In genomic region chr7:36607741-36608140, GRCh38 we compare ENCODE assay signal across 17 cellular contexts.
DNase-seq lines count a peak whose midpoint lies in the region; ATAC-seq and TF ChIP-seq lines count a peak whose summit lies in the region.
"Had no signal": no experiment of that assay in that cellular context is flagged by ENCODE, and none has a peak within 500 bp of the region (broad histone marks: within the 10 kb centered on the region; RNA-seq: fewer than 3 reads in every experiment).

No MANE protein-coding gene starts in this region.

- CTCF ChIA-PET in Calu3 (lab: Charles Lee): no interaction called here

- TF ChIP-seq POLR2A in heart left ventricle (IDR thresholded peaks at IDR 0.05) (no peak), suprapubic skin (IDR thresholded peaks at IDR 0.05) (no peak)

- peaks cover 6% of the 10 kb centered on the region for H3K36me3 Mint-ChIP-seq in T-helper 1 cell treated with Interleukin-12 subunit alpha and Interleukin-12 subunit beta and Interleukin-4 antibody, amounts not matched to agents 30 μg/mL and 1 μg/mL, for 36 hours (ENCODE audit: low read depth)
- no peaks in the 10 kb centered on the region for H3K36me3 Mint-ChIP-seq in Calu3 (ENCODE audit: insufficient read depth, unreplicated experiment)

- ATAC-seq in lower lobe of right lung (peak; percentile 95 to 97), upper lobe of right lung (peak; percentile 96), heart left ventricle (no peak)
- ATAC-seq: body of pancreas, PC-3 had no signal

- H3K4me1 Mint-ChIP-seq in T-helper 1 cell treated with Interleukin-12 subunit alpha and Interleukin-12 subunit beta and Interleukin-4 antibody, amounts not matched to agents 30 μg/mL and 1 μg/mL, for 36 hours (ENCODE audit: low read depth): peaks cover 21% of the 10 kb centered on the region
- peaks cover 16% of the 10 kb centered on the region for H3K4me1 Mint-ChIP-seq in Calu3 (ENCODE audit: low read depth, unreplicated experiment)

- no peak for TF ChIP-seq EP300 in suprapubic skin (IDR thresholded peaks at IDR 0.05)

- H3K4me3 Mint-ChIP-seq in T-helper 1 cell treated with Interleukin-12 subunit alpha and Interleukin-12 subunit beta and Interleukin-4 antibody, amounts not matched to agents 30 μg/mL and 1 μg/mL, for 36 hours: no peak overlapping the region
- no peak overlapping the region for H3K4me3 Mint-ChIP-seq in Calu3 (ENCODE audit: low read depth, unreplicated experiment)
- H3K4me3 Mint-ChIP-seq: activated CD4-positive, alpha-beta T cell treated with anti-CD3 and anti-CD28 coated beads, Interleukin-2, amount 10 ng/mL, durations not matched to agents 7 days and 5 days had no signal

- no peaks in the 10 kb centered on the region for H3K36me3 ChIP-seq in lower lobe of right lung
- H3K36me3 ChIP-seq in upper lobe of right lung: no peaks in the 10 kb centered on the region
- peaks cover 0 to 28% (median 0%) of the 10 kb centered on the region in 9 donors for H3K36me3 ChIP-seq in heart left ventricle
- H3K36me3 ChIP-seq in suprapubic skin: no peaks in the 10 kb centered on the region
- H3K36me3 ChIP-seq: left ventricle myocardium inferior had no signal

- no peak for TF ChIP-seq CTCF in lower lobe of right lung (IDR thresholded peaks at IDR 0.05)
- TF ChIP-seq CTCF in upper lobe of right lung (IDR thresholded peaks at IDR 0.05): no peak
- no peak for TF ChIP-seq CTCF in Calu3 (IDR thresholded peaks at IDR 0.05; ENCODE audit: unreplicated experiment)
- no peak for TF ChIP-seq CTCF in heart left ventricle (IDR thresholded peaks at IDR 0.05)
- TF ChIP-seq CTCF in suprapubic skin (IDR thresholded peaks at IDR 0.05): no peak

- no peaks in the 10 kb centered on the region for H3K9me3 Mint-ChIP-seq in T-helper 1 cell treated with Interleukin-12 subunit alpha and Interleukin-12 subunit beta and Interleukin-4 antibody, amounts not matched to agents 30 μg/mL and 1 μg/mL, for 36 hours
- H3K9me3 Mint-ChIP-seq in Calu3 (ENCODE audit: low read depth, unreplicated experiment): no peaks in the 10 kb centered on the region
- H3K9me3 Mint-ChIP-seq: activated CD4-positive, alpha-beta T cell treated with anti-CD3 and anti-CD28 coated beads, Interleukin-2, amount 10 ng/mL, durations not matched to agents 7 days and 5 days; activated T-helper 2 cell treated with anti-CD3 and anti-CD28 coated beads, Interferon-gamma antibody, Interleukin-2, Interleukin-4, amounts not matched to agents 10 μg/mL and 5 μg/mL and 100 μg/mL, durations not matched to agents 14 hours and 24 hours and 36 hours had no signal

- no peaks in the 10 kb centered on the region for H3K4me1 ChIP-seq in lower lobe of right lung
- H3K4me1 ChIP-seq in upper lobe of right lung: no peaks in the 10 kb centered on the region
- H3K4me1 ChIP-seq in heart left ventricle: no peaks in the 10 kb centered on the region
- H3K4me1 ChIP-seq in suprapubic skin: no peaks in the 10 kb centered on the region
- H3K4me1 ChIP-seq: body of pancreas, left ventricle myocardium inferior had no signal

- peak overlapping the region; percentile 9 for H3K27ac Mint-ChIP-seq in T-helper 1 cell treated with Interleukin-12 subunit alpha and Interleukin-12 subunit beta and Interleukin-4 antibody, amounts not matched to agents 30 μg/mL and 1 μg/mL, for 36 hours
- H3K27ac Mint-ChIP-seq in Calu3 (ENCODE audit: unreplicated experiment): no peak overlapping the region
- H3K27ac Mint-ChIP-seq: activated CD4-positive, alpha-beta T cell treated with anti-CD3 and anti-CD28 coated beads, Interleukin-2, amount 10 ng/mL, durations not matched to agents 7 days and 5 days; activated T-helper 2 cell treated with anti-CD3 and anti-CD28 coated beads, Interferon-gamma antibody, Interleukin-2, Interleukin-4, amounts not matched to agents 10 μg/mL and 5 μg/mL and 100 μg/mL, durations not matched to agents 14 hours and 24 hours and 36 hours had no signal

- H3K27ac ChIP-seq in lower lobe of right lung: no peak overlapping the region
- H3K27ac ChIP-seq in upper lobe of right lung: no peak overlapping the region
- no peak overlapping the region for H3K27ac ChIP-seq in heart left ventricle
- H3K27ac ChIP-seq in suprapubic skin: no peak overlapping the region
- H3K27ac ChIP-seq: body of pancreas, HL-60, left ventricle myocardium inferior had no signal

- H3K27me3 ChIP-seq in lower lobe of right lung (ENCODE audit: low read depth) (no peaks in the 10 kb centered on the region), upper lobe of right lung (no peaks in the 10 kb centered on the region), heart left ventricle (peaks cover 0 to 8% (median 0%) of the 10 kb centered on the region in 9 donors), suprapubic skin (no peaks in the 10 kb centered on the region)
- H3K27me3 ChIP-seq: body of pancreas had no signal

- 74 to 84% (median 80%) methylated on average over 5 of the region's 5 CpGs for WGBS in heart left ventricle, 4 donors
- WGBS in suprapubic skin: 73% methylated on average over 4 of the region's 5 CpGs

- no peaks in the 10 kb centered on the region for H3K9me3 ChIP-seq in lower lobe of right lung
- no peaks in the 10 kb centered on the region for H3K9me3 ChIP-seq in upper lobe of right lung
- no peaks in the 10 kb centered on the region for H3K9me3 ChIP-seq in heart left ventricle
- no peaks in the 10 kb centered on the region for H3K9me3 ChIP-seq in suprapubic skin
- H3K9me3 ChIP-seq: body of pancreas, left ventricle myocardium inferior had no signal

- BruUV-seq in Calu3 (replicated peaks; lab: Mats Ljungman, UMichigan): no TSS peak

- no peak overlapping the region for H3K4me3 ChIP-seq in lower lobe of right lung
- H3K4me3 ChIP-seq in upper lobe of right lung: no peak overlapping the region
- H3K4me3 ChIP-seq in heart left ventricle: no peak overlapping the region
- H3K4me3 ChIP-seq in suprapubic skin: no peak overlapping the region
- H3K4me3 ChIP-seq: body of pancreas, left ventricle myocardium inferior had no signal

- no peak for DNase-seq in T-helper 1 cell
- peak; percentile 76 for DNase-seq in NCI-H510A (lab: John Stamatoyannopoulos, UW)
- peak; percentile 64 for DNase-seq in lower lobe of right lung
- peak; percentile 73 for DNase-seq in upper lobe of right lung
- no peak for DNase-seq in Calu3
- no peak for DNase-seq in heart left ventricle
- no peak for DNase-seq in suprapubic skin (ENCODE audit: low spot score in 2 of 2)
- DNase-seq: activated CD4-positive, alpha-beta T cell treated with anti-CD3 and anti-CD28 coated beads, Interleukin-2, amount 10 ng/mL, durations not matched to agents 7 days and 5 days; body of pancreas; GDM1; left ventricle myocardium inferior; NCI-H1930; PC-3; SHP77 treated with DMSO at 0.1 percent for 48 hours had no signal

- H3K27me3 Mint-ChIP-seq in T-helper 1 cell treated with Interleukin-12 subunit alpha and Interleukin-12 subunit beta and Interleukin-4 antibody, amounts not matched to agents 30 μg/mL and 1 μg/mL, for 36 hours (ENCODE audit: low read depth): peaks cover 6% of the 10 kb centered on the region
- H3K27me3 Mint-ChIP-seq in Calu3 (ENCODE audit: unreplicated experiment): peaks cover 34% of the 10 kb centered on the region
- H3K27me3 Mint-ChIP-seq: activated CD4-positive, alpha-beta T cell treated with anti-CD3 and anti-CD28 coated beads, Interleukin-2, amount 10 ng/mL, durations not matched to agents 7 days and 5 days had no signal

- intact Hi-C loops in lower lobe of right lung (cut with DNase I): no loop called here
- intact Hi-C loops in upper lobe of right lung (cut with DNase I): no loop called here
- intact Hi-C loops in Calu3 (cut with micrococcal nuclease; ENCODE audit: unreplicated experiment): no loop called here
- intact Hi-C loops in heart left ventricle (cut with DNase I): no loop called here

Comparison
In these comparisons a context has a peak if more than half of its experiments do, and no peak if none do; other contexts are left out.
1. DNase-seq: peak in NCI-H510A (single experiment), lower lobe of right lung (single experiment) and upper lobe of right lung (single experiment); none in T-helper 1 cell (0 of 5), Calu3 (single experiment), heart left ventricle (0 of 5) and suprapubic skin (0 of 2).
2. ATAC-seq: peak in lower lobe of right lung (2 of 2) and upper lobe of right lung (single experiment); none in heart left ventricle (0 of 4).